34 cellular contexts compared by ENCODE assay signal in the genomic region with DNA sequence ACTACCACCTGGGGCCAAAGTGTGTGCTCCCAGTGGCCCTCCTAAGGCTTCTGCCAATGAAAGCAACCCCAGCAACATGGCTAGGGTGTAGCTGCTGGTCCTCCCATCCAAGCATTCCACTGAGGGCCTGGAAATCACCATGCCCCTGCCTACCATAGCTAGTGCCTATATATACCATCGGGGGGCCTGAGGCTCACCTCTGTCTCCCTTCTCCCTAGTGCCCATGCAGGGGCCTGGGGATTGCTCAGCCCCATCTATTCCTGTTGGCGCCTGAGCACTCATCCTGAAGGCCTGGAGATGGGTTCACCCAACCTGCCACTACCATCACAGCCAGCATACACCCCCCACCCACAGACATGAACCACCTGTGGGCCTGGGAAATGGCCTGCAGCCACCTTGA.
"Had no signal": no experiment of that assay in that cellular context is flagged by ENCODE, and none has a peak within 500 bp of the region (broad histone marks: within the 10 kb centered on the region; RNA-seq: fewer than 3 reads in every experiment).

No MANE protein-coding gene starts in this region.

- H3K27me3 ChIP-seq: MG63 had no signal

- H3K9ac ChIP-seq: KMS-11 had no signal

- H3K36me3 ChIP-seq: MG63 had no signal

- H3K4me3 ChIP-seq: MG63 had no signal

- H3K27ac ChIP-seq: KMS-11 had no signal

- H3K4me2 ChIP-seq: KMS-11 had no signal

- H3K9me3 ChIP-seq: MG63 had no signal

- DNase-seq: Karpas-422, Kasumi-1, KG1, MG63, MM.1S, MV-4-11, NCI-H1048, NCI-H1092, NCI-H1092 treated with DMSO at 0.1 percent for 48 hours, NCI-H1105, NCI-H1105 treated with DMSO at 0.1 percent for 48 hours, NCI-H1417, NCI-H1417 treated with DMSO at 0.1 percent for 48 hours, NCI-H1436, NCI-H1436 treated with DMSO at 0.1 percent for 48 hours, NCI-H146, NCI-H1694, NCI-H1694 treated with DMSO at 0.1 percent for 48 hours, NCI-H187, NCI-H187 treated with DMSO at 0.1 percent for 48 hours, NCI-H1930, NCI-H2029, NCI-H2029 treated with DMSO at 0.1 percent for 48 hours, NCI-H2081, NCI-H2081 treated with DMSO at 0.1 percent for 48 hours, NCI-H2107, NCI-H2171, NCI-H2171 treated with DMSO at 0.1 percent for 48 hours, NCI-H2227 treated with DMSO at 0.1 percent for 48 hours, NCI-H226, NCI-H345, NCI-H446, NCI-H446 treated with DMSO at 0.1 percent for 48 hours had no signal
